ENCODE assay signal across 10 cellular contexts in genomic region chr1:234720709-234721436, GRCh38.
DNase-seq lines count a peak whose midpoint lies in the region; ATAC-seq and TF ChIP-seq lines count a peak whose summit lies in the region.
"Had no signal": no experiment of that assay in that cellular context is flagged by ENCODE, and none has a peak within 500 bp of the region (broad histone marks: within the 10 kb centered on the region; RNA-seq: fewer than 3 reads in every experiment).

No MANE protein-coding gene starts in this region.

- peak overlapping the region; percentile 19 for H3K27ac Mint-ChIP-seq in T-helper 1 cell treated with Interleukin-12 subunit alpha and Interleukin-12 subunit beta and Interleukin-4 antibody, amounts not matched to agents 30 μg/mL and 1 μg/mL, for 36 hours
- H3K27ac Mint-ChIP-seq in naive thymus-derived CD8-positive, alpha-beta T cell = peak overlapping the region in 6 of 10 donors; percentile 3 to 92 (median 62)

- H3K9me3 ChIP-seq in colonic mucosa (no peaks in the 10 kb centered on the region), tibial artery (no peaks in the 10 kb centered on the region)

- no peaks in the 10 kb centered on the region for H3K27me3 Mint-ChIP-seq in T-helper 1 cell treated with Interleukin-12 subunit alpha and Interleukin-12 subunit beta and Interleukin-4 antibody, amounts not matched to agents 30 μg/mL and 1 μg/mL, for 36 hours (ENCODE audit: low read depth)
- H3K27me3 Mint-ChIP-seq in naive thymus-derived CD8-positive, alpha-beta T cell = peaks cover 0 to 3% (median 0%) of the 10 kb centered on the region in 5 donors

- H3K27me3 ChIP-seq in colonic mucosa = no peaks in the 10 kb centered on the region
- H3K27me3 ChIP-seq in tibial artery = no peaks in the 10 kb centered on the region

- DNase-seq in T-helper 1 cell (no peak), colonic mucosa (no peak), tibial artery (no peak), SHP77 (lab: John Stamatoyannopoulos, UW) (no peak), NCI-H1417 treated with DMSO at 0.1 percent for 48 hours (lab: John Stamatoyannopoulos, UW) (no peak), SW 1271 (lab: John Stamatoyannopoulos, UW) (no peak)
- no peak for DNase-seq in naive thymus-derived CD8-positive, alpha-beta T cell
- DNase-seq: 8988T, NCI-H1105 had no signal

- H3K36me3 ChIP-seq in colonic mucosa (no peaks in the 10 kb centered on the region), tibial artery (no peaks in the 10 kb centered on the region)

- H3K4me1 ChIP-seq in colonic mucosa = peaks cover 45% of the 10 kb centered on the region
- H3K4me1 ChIP-seq in tibial artery = peaks cover 0 to 95% (median 80%) of the 10 kb centered on the region in 4 donors

- H3K4me3 Mint-ChIP-seq in T-helper 1 cell treated with Interleukin-12 subunit alpha and Interleukin-12 subunit beta and Interleukin-4 antibody, amounts not matched to agents 30 μg/mL and 1 μg/mL, for 36 hours = no peak overlapping the region
- H3K4me3 Mint-ChIP-seq in naive thymus-derived CD8-positive, alpha-beta T cell = peak overlapping the region in 1 of 10 donors; percentile 45

- peak overlapping the region in 1 of 2 donors; percentile 90 for H3K9ac ChIP-seq in colonic mucosa (ENCODE audit: low read depth in 2 of 2, low read length in 2 of 2)

- no peaks in the 10 kb centered on the region for H3K9me3 Mint-ChIP-seq in T-helper 1 cell treated with Interleukin-12 subunit alpha and Interleukin-12 subunit beta and Interleukin-4 antibody, amounts not matched to agents 30 μg/mL and 1 μg/mL, for 36 hours
- H3K9me3 Mint-ChIP-seq in naive thymus-derived CD8-positive, alpha-beta T cell = no peaks in the 10 kb centered on the region

- H3K36me3 Mint-ChIP-seq in T-helper 1 cell treated with Interleukin-12 subunit alpha and Interleukin-12 subunit beta and Interleukin-4 antibody, amounts not matched to agents 30 μg/mL and 1 μg/mL, for 36 hours (ENCODE audit: low read depth) = peaks cover 3% of the 10 kb centered on the region
- no peaks in the 10 kb centered on the region for H3K36me3 Mint-ChIP-seq in naive thymus-derived CD8-positive, alpha-beta T cell

- no peak for ATAC-seq in naive thymus-derived CD8-positive, alpha-beta T cell

- H3K27ac ChIP-seq in colonic mucosa (peak overlapping the region; percentile 99), tibial artery (peak overlapping the region; percentile 81 to 87)

- H3K4me3 ChIP-seq in colonic mucosa (no peak overlapping the region), tibial artery (no peak overlapping the region)

- TF ChIP-seq CTCF in colonic mucosa (IDR thresholded peaks at IDR 0.05) = no peak
- TF ChIP-seq CTCF in tibial artery (IDR thresholded peaks at IDR 0.05) = no peak

- intact Hi-C loops in colonic mucosa (cut with DNase I) = loop anchor here (5.0 to 10.0 kb wide), 3 partner anchors 236 to 364 kb away; no protein-coding TSS in a partner anchor
- intact Hi-C loops in tibial artery (cut with DNase I; ENCODE audit: low total_unique reads) = loop anchor here (5.0 kb wide), 4 partner anchors 109 to 276 kb away; partner anchors contain the start of gene IRF2BP2

- POLR2A ChIA-PET in naive thymus-derived CD8-positive, alpha-beta T cell (lab: Charles Lee) = interaction anchor here (1.0 to 1.4 kb wide), 2 partner anchors 27 to 108 kb away, joined by 4 to 9 read pairs; no protein-coding TSS in a partner anchor

- H3K4me1 Mint-ChIP-seq in T-helper 1 cell treated with Interleukin-12 subunit alpha and Interleukin-12 subunit beta and Interleukin-4 antibody, amounts not matched to agents 30 μg/mL and 1 μg/mL, for 36 hours (ENCODE audit: low read depth) = peaks cover 46% of the 10 kb centered on the region
- H3K4me1 Mint-ChIP-seq in naive thymus-derived CD8-positive, alpha-beta T cell = peaks cover 42 to 52% (median 48%) of the 10 kb centered on the region in 4 donors
